1 cellular context compared by ENCODE assay signal in genomic region chr5:160192424-160192823, GRCh38.
TF ChIP-seq lines count a peak whose summit lies in the region.

No MANE protein-coding gene starts in this region.

TF ChIP-seq in HepG2, 621 proteins besides CTCF, POLR2A, EP300 and RAD21:
- TF ChIP-seq ZKSCAN1 (IDR thresholded peaks at IDR 0.05; ENCODE audit: low read length) = peak; percentile 61; the same call in 1 of the 2 replicates
- TF ChIP-seq ZNF30 (CRISPR knock-in tag; IDR thresholded peaks at IDR 0.05) = no peak
- TF ChIP-seq PHF5A (CRISPR knock-in tag; IDR thresholded peaks at IDR 0.05; ENCODE audit: low read depth, unreplicated experiment) = no peak
